Comparison of ENCODE assay signal across 9 cellular contexts in genomic region chr19:47713046-47714021, GRCh38. TPM values are rescaled to one million over a fixed set of nuclear protein-coding genes. Genes with fewer than 3 reads are reported as not detected.
DNase-seq lines count a peak whose midpoint lies in the region; ATAC-seq, FAIRE-seq and TF ChIP-seq lines count a peak whose summit lies in the region.
"Had no signal": no experiment of that assay in that cellular context is flagged by ENCODE, and none has a peak within 500 bp of the region (broad histone marks: within the 10 kb centered on the region; RNA-seq: fewer than 3 reads in every experiment).

Gene EHD2 (plus strand): TSS chr19:47713422. CDS start chr19:47716613, 3,191 bp downstream.

- TF ChIP-seq CTCF in bronchial epithelial cell (IDR thresholded peaks at IDR 0.05; ENCODE audit: insufficient read depth, low read length, severe bottlenecking) (peak; percentile 99), spleen (IDR thresholded peaks at IDR 0.05 in 8 of 11, conservative IDR thresholded peaks at IDR 0.05 in 3 of 11) (peak; percentile 48 to 93 (median 81))

- DNase-seq in HCEC 1CT (peak; percentile 71), T1000 (lab: John Stamatoyannopoulos, UW) (peak; percentile 51), bronchial epithelial cell (ENCODE audit: low read depth) (peak; percentile 33), iPS-NIHi7 (ENCODE audit: extremely low spot score) (peak; percentile 81), spleen (peak; percentile 85)

- H3K36me3 ChIP-seq in ACC112 (ENCODE audit: insufficient read depth, low read length), result 0 out of 2 replicates have a peak, but pooled peaks cover 3% of the 10 kb centered on the region
- peaks cover 18% of the 10 kb centered on the region for H3K36me3 ChIP-seq in bronchial epithelial cell (ENCODE audit: control insufficient read depth, insufficient read depth, low read length)
- H3K36me3 ChIP-seq in spleen, result peaks cover 0 to 13% (median 2%) of the 10 kb centered on the region in 6 donors

- intact Hi-C loops in spleen (cut with DNase I; ENCODE audit: low total_unique reads), result loop anchor here (10.0 kb wide), 1 partner anchor 71 kb away; no protein-coding TSS in a partner anchor

- no peak for ATAC-seq in HG02885 (IDR thresholded peaks at IDR 0.05; ENCODE audit: poor library complexity, unreplicated experiment)
- ATAC-seq in HG03045 (IDR thresholded peaks at IDR 0.05; ENCODE audit: unreplicated experiment), result no peak

- H3K79me2 ChIP-seq in ACC112 (ENCODE audit: control insufficient read depth, insufficient read depth, low read length, unreplicated experiment), result peaks cover 40% of the 10 kb centered on the region

- H2AFZ ChIP-seq in ACC112 (ENCODE audit: low read length, unreplicated experiment), result no peak within 1 kb of the TSS

- no peak for FAIRE-seq in bronchial epithelial cell (lab: Jason Lieb, UNC)
- FAIRE-seq: GM18507 had no signal

- peaks cover 0 to 12% (median 0%) of the 10 kb centered on the region in 8 donors for H3K9me3 ChIP-seq in spleen

- peak within 1 kb of the TSS; percentile 24 for H3K27ac ChIP-seq in ACC112 (ENCODE audit: low read depth, low read length)
- peak within 1 kb of the TSS in 7 of 8 donors; percentile 58 to 87 (median 81) for H3K27ac ChIP-seq in spleen

- H3K4me3 ChIP-seq in ACC112 (ENCODE audit: low read depth, low read length) (peak within 1 kb of the TSS; percentile 83), bronchial epithelial cell (ENCODE audit: low read depth, low read length) (peak within 1 kb of the TSS; percentile 99), spleen (peak within 1 kb of the TSS; percentile 42 to 71 (median 51))

- no peak for TF ChIP-seq POLR2A in spleen (IDR thresholded peaks at IDR 0.05)

- H3K27me3 ChIP-seq in ACC112 (ENCODE audit: insufficient read depth, low read length) (no peaks in the 10 kb centered on the region), bronchial epithelial cell (ENCODE audit: control insufficient read depth, insufficient read depth, low read length) (no peaks in the 10 kb centered on the region), spleen (replicated peaks in 1 of 7) (peaks cover 0 to 53% (median 3%) of the 10 kb centered on the region in 7 donors)

- H3K4me1 ChIP-seq in ACC112 (ENCODE audit: control insufficient read depth, insufficient read depth, low read length, unreplicated experiment) (peaks cover 7% of the 10 kb centered on the region), spleen (peaks cover 0 to 45% (median 23%) of the 10 kb centered on the region in 6 donors)

- WGBS in spleen, 5 donors, result 5 to 9% (median 8%) methylated on average over 40 to 52 of the region's 52 CpGs

RNA-seq across cellular contexts. Expression of gene EHD2, which starts in this region (rescaled TPM):
- total RNA-seq in bronchial epithelial cell, result 53.4 and 67.5 TPM in 2 replicates
- 10 to 100 TPM; 48.9 to 87.7 (median 64.3) TPM for total RNA-seq in spleen
- polyA plus RNA-seq in spleen, result 10 to 100 TPM in 2 of 3 donors, 1 to 10 TPM in 1; 6.9 to 18.4 (median 10.6) TPM

Comparison
In these comparisons a context has a peak if more than half of its experiments do, and no peak if none do; other contexts are left out.
1. DNase-seq: peak in every context shown above with its lines; median percentile 85 in spleen; 81 in iPS-NIHi7; 71 in HCEC 1CT; 51 in T1000; 33 in bronchial epithelial cell.